Comparison of ENCODE assay signal across 25 cellular contexts in the genomic region with DNA sequence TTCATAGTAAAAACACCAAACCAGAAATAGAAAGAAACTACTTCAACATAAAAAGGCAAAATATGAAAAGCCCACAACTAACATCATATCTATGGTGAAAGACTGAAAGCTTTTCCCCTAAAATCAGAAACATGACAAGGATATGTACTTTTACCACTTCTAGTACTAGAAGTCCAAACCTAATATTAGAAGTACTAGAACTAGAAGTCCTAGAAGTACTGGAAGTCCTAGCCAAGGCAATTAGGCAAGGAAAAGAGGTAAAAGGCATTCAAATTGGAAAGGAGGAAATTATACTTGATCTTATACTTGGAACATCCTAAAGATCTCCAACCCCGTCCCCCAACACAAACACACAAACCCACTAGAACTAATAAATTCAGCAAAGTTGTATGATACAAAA.
"Had no signal": no experiment of that assay in that cellular context is flagged by ENCODE, and none has a peak within 500 bp of the region (broad histone marks: within the 10 kb centered on the region; RNA-seq: fewer than 3 reads in every experiment).

No MANE protein-coding gene starts in this region.

- ATAC-seq: naive thymus-derived CD4-positive, alpha-beta T cell; natural killer cell treated with Interleukin-12 subunit alpha and Interleukin-12 subunit beta and Interleukin-15 and Interleukin-18, amount 100 ng/mL, for 72 hours; pancreas; psoas muscle; right cardiac atrium; right lobe of liver; stimulated activated effector memory CD8-positive, alpha-beta T cell treated with anti-CD3 and anti-CD28 coated beads, Interleukin-12 subunit alpha, Interleukin-12 subunit beta, amount 100 ng/mL, for 72 hours; stimulated activated naive B cell treated with anti-CD40 and anti-IgM and Interleukin-4, amounts not matched to agents 10 μg/mL and 1 μg/mL and 100 μg/mL, for 72 hours had no signal

- H3K9me3 ChIP-seq: neutrophil, pancreas, psoas muscle, right lobe of liver, vagina had no signal

- H3K36me3 ChIP-seq: neutrophil, pancreas, right lobe of liver, sigmoid colon, vagina had no signal

- H3K27ac Mint-ChIP-seq: naive thymus-derived CD4-positive, alpha-beta T cell; natural killer cell treated with Interleukin-12 subunit alpha and Interleukin-12 subunit beta and Interleukin-15 and Interleukin-18, amount 100 ng/mL, for 72 hours; nephron progenitor cell; stimulated activated effector memory CD8-positive, alpha-beta T cell treated with anti-CD3 and anti-CD28 coated beads, Interleukin-12 subunit alpha, Interleukin-12 subunit beta, amount 100 ng/mL, for 72 hours; stimulated activated naive B cell treated with anti-CD40 and anti-IgM and Interleukin-4, amounts not matched to agents 10 μg/mL and 1 μg/mL and 100 μg/mL, for 72 hours; stimulated activated naive CD8-positive, alpha-beta T cell treated with anti-CD3 and anti-CD28 coated beads, Interleukin-15, Interleukin-2, amounts not matched to agents 100 ng/mL and 50 ng/mL, for 24 hours had no signal

- H3K4me3 Mint-ChIP-seq: naive thymus-derived CD4-positive, alpha-beta T cell; natural killer cell treated with Interleukin-12 subunit alpha and Interleukin-12 subunit beta and Interleukin-15 and Interleukin-18, amount 100 ng/mL, for 72 hours; nephron progenitor cell; neural crest cell; stimulated activated effector memory CD8-positive, alpha-beta T cell treated with anti-CD3 and anti-CD28 coated beads, Interleukin-12 subunit alpha, Interleukin-12 subunit beta, amount 100 ng/mL, for 72 hours; stimulated activated naive B cell treated with anti-CD40 and anti-IgM and Interleukin-4, amounts not matched to agents 10 μg/mL and 1 μg/mL and 100 μg/mL, for 72 hours; stimulated activated naive CD8-positive, alpha-beta T cell treated with anti-CD3 and anti-CD28 coated beads, Interleukin-15, Interleukin-2, amounts not matched to agents 100 ng/mL and 50 ng/mL, for 24 hours had no signal

- H3K27me3 Mint-ChIP-seq: naive thymus-derived CD4-positive, alpha-beta T cell; natural killer cell treated with Interleukin-12 subunit alpha and Interleukin-12 subunit beta and Interleukin-15 and Interleukin-18, amount 100 ng/mL, for 72 hours; stimulated activated naive B cell treated with anti-CD40 and anti-IgM and Interleukin-4, amounts not matched to agents 10 μg/mL and 1 μg/mL and 100 μg/mL, for 72 hours; stimulated activated naive CD8-positive, alpha-beta T cell treated with anti-CD3 and anti-CD28 coated beads, Interleukin-15, Interleukin-2, amounts not matched to agents 100 ng/mL and 50 ng/mL, for 24 hours had no signal

- H3K27ac ChIP-seq: neutrophil, pancreas, psoas muscle, right lobe of liver, sigmoid colon, stomach, upper lobe of left lung, vagina had no signal

- H3K27me3 ChIP-seq: neutrophil, pancreas, right lobe of liver, sigmoid colon, stomach, tibial nerve, upper lobe of left lung, vagina had no signal

- H3K4me3 ChIP-seq: pancreas, psoas muscle, right lobe of liver, sigmoid colon, stomach, tibial nerve, upper lobe of left lung, vagina had no signal

- H3K4me1 ChIP-seq: pancreas, right lobe of liver, sigmoid colon, stomach, tibial nerve, upper lobe of left lung, vagina had no signal

- H3K4me1 Mint-ChIP-seq: nephron progenitor cell; neural crest cell; stimulated activated effector memory CD8-positive, alpha-beta T cell treated with anti-CD3 and anti-CD28 coated beads, Interleukin-12 subunit alpha, Interleukin-12 subunit beta, amount 100 ng/mL, for 72 hours; stimulated activated naive B cell treated with anti-CD40 and anti-IgM and Interleukin-4, amounts not matched to agents 10 μg/mL and 1 μg/mL and 100 μg/mL, for 72 hours had no signal

- DNase-seq: naive thymus-derived CD4-positive, alpha-beta T cell; nephron progenitor cell; nucleus accumbens; pancreas; psoas muscle; right cardiac atrium; right lobe of liver; sigmoid colon; small intestine; stimulated activated CD4-positive, alpha-beta T cell treated with anti-CD3 and anti-CD28 coated beads, Interleukin-15, amount 100 ng/mL, for 24 hours; stimulated activated CD4-positive, alpha-beta T cell treated with anti-CD3 and anti-CD28 coated beads, Interleukin-2, amount 100 ng/mL, for 24 hours; stimulated activated CD4-positive, alpha-beta T cell treated with anti-CD3 and anti-CD28 coated beads, Interleukin-2, amount 100 ng/mL, for 48 hours; stimulated activated CD4-positive, alpha-beta T cell treated with anti-CD3 and anti-CD28 coated beads, Interleukin-4, amount 100 ng/mL, for 24 hours; stimulated activated naive B cell treated with anti-CD40 and anti-IgM and Interleukin-4, amounts not matched to agents 10 μg/mL and 1 μg/mL and 100 μg/mL, for 72 hours; stimulated activated naive CD4-positive, alpha-beta T cell treated with Interleukin-2 at 50 U/mL for 16 hours; stomach; trophoblast cell; upper lobe of left lung had no signal
